In genomic region chr3:184171562-184171961, GRCh38 we compare ENCODE assay signal across 16 cellular contexts. TPM values are rescaled to one million over a fixed set of nuclear protein-coding genes. Genes with fewer than 3 reads are reported as not detected.
A peak's percentile ranks its signal among the peaks of the same experiment; 100 is the strongest.
DNase-seq lines count a peak whose midpoint lies in the region; TF ChIP-seq lines count a peak whose summit lies in the region.
"Had no signal": no experiment of that assay in that cellular context is flagged by ENCODE, and none has a peak within 500 bp of the region (broad histone marks: within the 10 kb centered on the region; RNA-seq: fewer than 3 reads in every experiment).

No MANE protein-coding gene starts in this region.

- TF ChIP-seq CTCF in brain microvascular endothelial cell (IDR thresholded peaks at IDR 0.05; ENCODE audit: low read depth, low read length, missing control alignments): no peak
- TF ChIP-seq CTCF in tibial nerve (IDR thresholded peaks at IDR 0.05): no peak

- H3K4me1 ChIP-seq in HUES6 (ENCODE audit: control insufficient read depth, insufficient read depth, low read length) (peaks cover 7% of the 10 kb centered on the region), mesodermal cell (ENCODE audit: control insufficient read depth, insufficient read depth, low read length, poor library complexity, severe bottlenecking) (peaks cover 26% of the 10 kb centered on the region), tibial nerve (peaks cover 0 to 23% (median 12%) of the 10 kb centered on the region in 4 donors)

- TF ChIP-seq EP300 in tibial nerve (IDR thresholded peaks at IDR 0.05): no peak

- in situ Hi-C loops in brain microvascular endothelial cell (cut with HindIII; ENCODE audit: low pct_ligation_motif_present, low sequenced_read_pairs): no loop called here

- TF ChIP-seq POLR2A in tibial nerve (IDR thresholded peaks at IDR 0.05): no peak

- 83 to 86% methylated on average over 6 to 9 of the region's 9 CpGs for WGBS in mesodermal cell (ENCODE audit: insufficient coverage in 2 of 2), 2 experiments
- WGBS in tibial nerve, 2 donors: 69 to 77% methylated on average over 9 of the region's 9 CpGs

- H3K27ac ChIP-seq in HUES6 (ENCODE audit: low read depth, low read length) (no peak overlapping the region; the same call in 1 of the 2 replicates), brain microvascular endothelial cell (peak overlapping the region; percentile 91), mesodermal cell (ENCODE audit: low read depth, low read length, severe bottlenecking) (peak overlapping the region; percentile 29), tibial nerve (no peak overlapping the region)
- H3K27ac ChIP-seq: heart right ventricle had no signal

- DNase-seq in Daoy (ENCODE audit: low read depth): peak; percentile 87
- DNase-seq in brain microvascular endothelial cell: peak; percentile 79
- DNase-seq in stimulated activated CD8-positive, alpha-beta memory T cell treated with anti-CD3 and anti-CD28 coated beads, Interleukin-4, amount 100 ng/mL, for 48 hours: no peak
- no peak for DNase-seq in medulla oblongata (ENCODE audit: extremely low spot score)
- DNase-seq in tibial nerve (ENCODE audit: low spot score in 2 of 2): no peak
- no peak for DNase-seq in CD1c-positive myeloid dendritic cell (ENCODE audit: extremely low spot score)
- DNase-seq: C1 segment of cervical spinal cord; heart right ventricle; Karpas-422; NCI-H2107; stimulated activated CD4-positive, alpha-beta T cell treated with anti-CD3 and anti-CD28 coated beads, Interleukin-2, amount 100 ng/mL, for 24 hours; T-helper 1 cell had no signal

- H3K27me3 ChIP-seq in HUES6 (ENCODE audit: control insufficient read depth, insufficient read depth, low read length): no peaks in the 10 kb centered on the region
- no peaks in the 10 kb centered on the region for H3K27me3 ChIP-seq in brain microvascular endothelial cell (replicated peaks)
- no peaks in the 10 kb centered on the region for H3K27me3 ChIP-seq in tibial nerve
- H3K27me3 ChIP-seq: heart right ventricle had no signal

- H3K9me3 ChIP-seq in HUES6 (ENCODE audit: control insufficient read depth, insufficient read depth, low read depth, low read length): no peaks in the 10 kb centered on the region
- H3K9me3 ChIP-seq in mesodermal cell (ENCODE audit: control insufficient read depth, low read length): no peaks in the 10 kb centered on the region
- no peaks in the 10 kb centered on the region for H3K9me3 ChIP-seq in tibial nerve
- H3K9me3 ChIP-seq: heart right ventricle had no signal

- H3K36me3 ChIP-seq in HUES6 (ENCODE audit: control insufficient read depth, insufficient read depth, low read length) (peaks cover 58% of the 10 kb centered on the region), brain microvascular endothelial cell (replicated peaks) (peaks cover 49% of the 10 kb centered on the region), mesodermal cell (ENCODE audit: control insufficient read depth, insufficient read depth, low read length) (peaks cover 75% of the 10 kb centered on the region), tibial nerve (peaks cover 3 to 62% (median 20%) of the 10 kb centered on the region in 3 donors)

- H3K4me3 ChIP-seq in HUES6 (ENCODE audit: low read depth, low read length) (no peak overlapping the region), brain microvascular endothelial cell (ENCODE audit: low read depth, low read length) (no peak overlapping the region), mesodermal cell (ENCODE audit: extremely low read depth, insufficient read depth, low read length, poor library complexity, severe bottlenecking) (no peak overlapping the region), tibial nerve (no peak overlapping the region)
- H3K4me3 ChIP-seq: heart right ventricle had no signal

- peak overlapping the region; percentile 57 for H3K9ac ChIP-seq in HUES6 (ENCODE audit: low read length)

RNA-seq across cellular contexts. Expression of gene AP2M1, which starts 3.1 kb away (rescaled TPM):
- 397 and 510 TPM in 2 replicates for total RNA-seq in Daoy (2014; rRNA removed; shearing (Covaris generic))
- polyA plus RNA-seq in mesodermal cell (2013, experiment 1 of 2): 612 TPM
- 553 TPM for polyA plus RNA-seq in mesodermal cell (2013, experiment 2 of 2)
- 100 to 1,000 TPM; 182 to 212 (median 199) TPM for total RNA-seq in tibial nerve

RNA-seq across cellular contexts. Expression of gene ABCF3, which starts 14.4 kb away (rescaled TPM):
- total RNA-seq in Daoy (2014; rRNA removed; shearing (Covaris generic)): 26.9 and 28.1 TPM in 2 replicates
- polyA plus RNA-seq in mesodermal cell (2013, experiment 1 of 2): 33.7 TPM
- polyA plus RNA-seq in mesodermal cell (2013, experiment 2 of 2): 27.1 TPM
- total RNA-seq in tibial nerve: 10 to 100 TPM; 51.6 to 96.9 (median 64.0) TPM

RNA-seq across cellular contexts. Expression of gene DVL3, which starts 16.4 kb away (rescaled TPM):
- total RNA-seq in Daoy (2014; rRNA removed; shearing (Covaris generic)): 28.1 and 28.3 TPM in 2 replicates
- 86.1 TPM for polyA plus RNA-seq in mesodermal cell (2013, experiment 1 of 2)
- polyA plus RNA-seq in mesodermal cell (2013, experiment 2 of 2): 71.8 TPM
- total RNA-seq in tibial nerve: 10 to 100 TPM; 45.2 to 86.5 (median 66.1) TPM

RNA-seq across cellular contexts. Expression of gene EIF2B5, which starts 36.4 kb away (rescaled TPM):
- 53.5 and 57.9 TPM in 2 replicates for total RNA-seq in Daoy (2014; rRNA removed; shearing (Covaris generic))
- polyA plus RNA-seq in mesodermal cell (2013, experiment 1 of 2): 39.7 TPM
- polyA plus RNA-seq in mesodermal cell (2013, experiment 2 of 2): 34.4 TPM
- 10 to 100 TPM; 28.8 to 51.0 (median 36.5) TPM for total RNA-seq in tibial nerve

RNA-seq across cellular contexts. Expression of gene VWA5B2, which starts 57.8 kb away (rescaled TPM):
- total RNA-seq in Daoy (2014; rRNA removed; shearing (Covaris generic)): not detected in 2 replicates
- not detected for polyA plus RNA-seq in mesodermal cell (2013, experiment 1 of 2)
- not detected for polyA plus RNA-seq in mesodermal cell (2013, experiment 2 of 2)
- total RNA-seq in tibial nerve: 1 to 10 TPM in 1 of 4 donors, under 1 TPM in 2, not detected in 1; 0.21 to 1.8 (median 0.22) TPM
- total RNA-seq: activated CD8-positive, alpha-beta memory T cell treated with anti-CD3 and anti-CD28 coated beads for 36 hours; H4 had no signal

Comparison
In these comparisons a context has a peak if more than half of its experiments do, and no peak if none do; other contexts are left out.
1. DNase-seq: peak in Daoy (single experiment) and brain microvascular endothelial cell (single experiment); none in stimulated activated CD8-positive, alpha-beta memory T cell treated with anti-CD3 and anti-CD28 coated beads, Interleukin-4, amount 100 ng/mL, for 48 hours (single experiment), medulla oblongata (single experiment), tibial nerve (0 of 2) and CD1c-positive myeloid dendritic cell (single experiment).
2. H3K27ac ChIP-seq: peak in brain microvascular endothelial cell (single experiment) and mesodermal cell (single experiment); none in HUES6 (single experiment) and tibial nerve (0 of 4).